35 cellular contexts compared by ENCODE assay signal in the genomic region with DNA sequence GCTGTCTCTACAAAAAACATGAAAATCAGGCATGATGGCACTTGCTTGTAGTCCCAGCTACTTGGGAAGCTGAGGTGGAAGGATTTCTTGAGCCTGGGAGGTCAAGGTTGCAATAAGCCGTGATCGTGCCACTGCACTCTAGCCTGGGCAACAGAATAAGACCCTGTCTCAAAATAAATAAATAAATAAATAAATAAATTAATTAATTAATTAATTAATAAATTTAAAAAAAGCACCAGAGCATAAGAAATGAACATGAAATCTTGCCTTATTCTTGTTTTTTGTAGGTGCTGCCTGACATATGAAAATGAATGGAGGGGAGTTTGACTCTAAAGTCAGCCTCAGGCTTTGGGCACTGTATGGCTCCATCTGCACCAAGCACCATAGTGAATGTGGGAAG.
"Had no signal": no experiment of that assay in that cellular context is flagged by ENCODE, and none has a peak within 500 bp of the region (broad histone marks: within the 10 kb centered on the region; RNA-seq: fewer than 3 reads in every experiment).

No MANE protein-coding gene starts in this region.

- H3K36me3 ChIP-seq: MG63 had no signal

- H3K9me3 ChIP-seq: MG63 had no signal

- H3K4me2 ChIP-seq: KMS-11 had no signal

- H3K27ac ChIP-seq: KMS-11 had no signal

- DNase-seq: Karpas-422, Kasumi-1, MG63, MM.1S, MV-4-11, NCI-H1048, NCI-H1092, NCI-H1092 treated with DMSO at 0.1 percent for 48 hours, NCI-H1105, NCI-H1105 treated with DMSO at 0.1 percent for 48 hours, NCI-H1417, NCI-H1417 treated with DMSO at 0.1 percent for 48 hours, NCI-H1436, NCI-H1436 treated with DMSO at 0.1 percent for 48 hours, NCI-H146, NCI-H1694, NCI-H1694 treated with DMSO at 0.1 percent for 48 hours, NCI-H187, NCI-H187 treated with DMSO at 0.1 percent for 48 hours, NCI-H1930, NCI-H2029, NCI-H2029 treated with DMSO at 0.1 percent for 48 hours, NCI-H2081, NCI-H2081 treated with DMSO at 0.1 percent for 48 hours, NCI-H2107, NCI-H2171, NCI-H2171 treated with DMSO at 0.1 percent for 48 hours, NCI-H2227 treated with DMSO at 0.1 percent for 48 hours, NCI-H226, NCI-H345, NCI-H446, NCI-H446 treated with DMSO at 0.1 percent for 48 hours, NCI-H510A, NCI-H510A treated with DMSO at 0.1 percent for 48 hours had no signal

- H3K4me3 ChIP-seq: MG63 had no signal
